Comparison of ENCODE assay signal across 9 cellular contexts in the genomic region with DNA sequence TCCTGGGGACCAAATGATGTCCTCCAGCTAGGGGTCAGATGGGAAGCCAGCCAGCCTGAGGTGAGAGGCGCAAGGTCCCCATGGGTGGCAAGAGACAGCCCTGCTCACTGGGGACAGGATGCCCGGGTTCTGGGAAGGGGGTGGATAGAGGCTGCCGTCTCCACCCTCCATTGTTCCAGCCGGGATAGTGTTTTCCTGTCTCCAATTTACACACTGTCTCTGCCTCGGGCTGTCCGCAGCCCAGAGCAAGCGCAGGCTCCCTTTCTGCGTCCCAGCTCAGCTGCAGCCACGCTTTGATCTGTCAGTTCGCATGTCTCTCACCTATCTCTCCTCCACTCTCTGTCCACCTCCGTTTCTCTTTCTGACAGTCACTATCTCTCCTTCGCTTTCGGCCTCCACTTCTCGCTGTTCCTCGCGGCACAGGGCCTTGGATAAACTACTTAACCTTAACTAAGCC. TPM values are rescaled to one million over a fixed set of nuclear protein-coding genes. Genes with fewer than 3 reads are reported as not detected.
DNase-seq lines count a peak whose midpoint lies in the region; ATAC-seq and TF ChIP-seq lines count a peak whose summit lies in the region.
"Had no signal": no experiment of that assay in that cellular context is flagged by ENCODE, and none has a peak within 500 bp of the region (broad histone marks: within the 10 kb centered on the region; RNA-seq: fewer than 3 reads in every experiment).

No MANE protein-coding gene starts in this region.

- TF ChIP-seq POLR2A in body of pancreas (IDR thresholded peaks at IDR 0.05), result peak in 2 of 3 donors; percentile 24 to 33

- intact Hi-C loops in body of pancreas (cut with DNase I), result no loop called here

- H3K9me3 ChIP-seq in body of pancreas (no peaks in the 10 kb centered on the region), iPS-15b (ENCODE audit: control insufficient read depth, insufficient read depth, low read length) (no peaks in the 10 kb centered on the region)

- H3K4me1 ChIP-seq in body of pancreas (peaks cover 45% of the 10 kb centered on the region), iPS-15b (ENCODE audit: control insufficient read depth, insufficient read depth, low read length) (no peaks in the 10 kb centered on the region)

- H3K36me3 ChIP-seq in body of pancreas (replicated peaks in 1 of 2; ENCODE audit: insufficient read depth in 1 of 2, low read depth in 2 of 2), result peaks cover 0 to 5% of the 10 kb centered on the region in 2 donors
- H3K36me3 ChIP-seq in iPS-15b (ENCODE audit: control insufficient read depth, insufficient read depth, low read length), result peaks cover 41% of the 10 kb centered on the region

- peak overlapping the region in 3 of 4 donors; percentile 36 to 79 (median 73) for H3K27ac ChIP-seq in body of pancreas

- TF ChIP-seq CTCF in body of pancreas (IDR thresholded peaks at IDR 0.05), result no peak
- no peak for TF ChIP-seq CTCF in retinal pigment epithelial cell (conservative IDR thresholded peaks at IDR 0.05; ENCODE audit: low read depth, low read length)

- H3K4me3 ChIP-seq in body of pancreas (no peak overlapping the region), iPS-15b (ENCODE audit: low read depth, low read length) (peak overlapping the region; percentile 90), retinal pigment epithelial cell (ENCODE audit: low read length) (peak overlapping the region; percentile 59)

- H3K27me3 ChIP-seq in body of pancreas (no peaks in the 10 kb centered on the region), iPS-15b (ENCODE audit: control insufficient read depth, insufficient read depth, low read length) (no peaks in the 10 kb centered on the region)

- peak; percentile 62 for DNase-seq in DMS53 (lab: John Stamatoyannopoulos, UW)
- DNase-seq in body of pancreas, result no peak
- no peak for DNase-seq in retinal pigment epithelial cell (ENCODE audit: low read depth)
- DNase-seq in NCI-H1930 (lab: John Stamatoyannopoulos, UW), result no peak
- no peak for DNase-seq in activated CD4-positive, CD25-positive, alpha-beta regulatory T cell (lab: John Stamatoyannopoulos, UW)
- DNase-seq in activated CD8-positive, alpha-beta memory T cell treated with anti-CD3 and anti-CD28 coated beads for 24 hours, result no peak
- DNase-seq: T-helper 9 cell had no signal

- ATAC-seq in body of pancreas, result no peak
- no peak for ATAC-seq in GM18858 (IDR thresholded peaks at IDR 0.05; ENCODE audit: unreplicated experiment)

- WGBS in body of pancreas, 2 donors, result 19 to 21% methylated on average over 13 to 16 of the region's 16 CpGs

- peak overlapping the region; percentile 47 for H3K9ac ChIP-seq in iPS-15b (ENCODE audit: low read depth, low read length)

RNA-seq across cellular contexts. Expression of gene EPHB4, which starts 2.1 kb away (rescaled TPM):
- 10 to 100 TPM; 33.6 to 46.4 TPM for total RNA-seq in body of pancreas

RNA-seq across cellular contexts. Expression of gene SLC12A9, which starts 27.3 kb away (rescaled TPM):
- total RNA-seq in body of pancreas, result 10 to 100 TPM; 12.7 to 38.9 TPM

RNA-seq across cellular contexts. Expression of gene TRIP6, which starts 41.9 kb away (rescaled TPM):
- total RNA-seq in body of pancreas, result 10 to 100 TPM; 34.9 to 43.6 TPM

RNA-seq across cellular contexts. Expression of gene SRRT, which starts 49.7 kb away (rescaled TPM):
- total RNA-seq in body of pancreas, result 10 to 100 TPM; 54.7 to 60.7 TPM

Comparison
In these comparisons a context has a peak if more than half of its experiments do, and no peak if none do; other contexts are left out.
1. H3K4me3 ChIP-seq: peak in iPS-15b (single experiment) and retinal pigment epithelial cell (single experiment); none in body of pancreas (0 of 2).